ENCODE assay signal across 22 cellular contexts in genomic region chr6:87586371-87587077, GRCh38.
"Had no signal": no experiment of that assay in that cellular context is flagged by ENCODE, and none has a peak within 500 bp of the region (broad histone marks: within the 10 kb centered on the region; RNA-seq: fewer than 3 reads in every experiment).

No MANE protein-coding gene starts in this region.

- H3K9ac ChIP-seq: parathyroid adenoma had no signal

- ATAC-seq: left colon; left ventricle myocardium superior; psoas muscle; sciatic nerve; stimulated activated memory B cell treated with anti-CD40 and anti-IgM and Interleukin-4, amounts not matched to agents 10 μg/mL and 1 μg/mL and 100 μg/mL, for 72 hours had no signal

- DNase-seq: colonic mucosa; dermis blood vessel endothelial cell; esophagus squamous epithelium; foreskin melanocyte; head of caudate nucleus; hippocampal formation; left colon; left ventricle myocardium superior; mesendoderm; naive B cell; psoas muscle; retina; spleen; stimulated activated CD4-positive, alpha-beta T cell treated with anti-CD3 and anti-CD28 coated beads, Interleukin-15, amount 100 ng/mL, for 24 hours; stimulated activated CD4-positive, alpha-beta T cell treated with anti-CD3 and anti-CD28 coated beads, Interleukin-1b, Interleukin-23, amount 100 ng/mL, for 48 hours; stimulated activated CD4-positive, alpha-beta T cell treated with anti-CD3 and anti-CD28 coated beads, Interleukin-4, amount 100 ng/mL, for 24 hours; tibial artery had no signal

- H3K36me3 ChIP-seq: colonic mucosa had no signal

- H3K4me3 ChIP-seq: colonic mucosa, esophagus squamous epithelium, psoas muscle, spleen, tibial artery had no signal

- H3K9me3 ChIP-seq: colonic mucosa, esophagus squamous epithelium, psoas muscle, spleen, tibial artery had no signal

- H3K27me3 Mint-ChIP-seq: naive B cell; stimulated activated memory B cell treated with anti-CD40 and anti-IgM and Interleukin-4, amounts not matched to agents 10 μg/mL and 1 μg/mL and 100 μg/mL, for 72 hours; stimulated activated naive CD8-positive, alpha-beta T cell treated with anti-CD3 and anti-CD28 coated beads, Interleukin-15, Interleukin-2, amounts not matched to agents 100 ng/mL and 50 ng/mL, for 24 hours had no signal

- H3K27ac Mint-ChIP-seq: nephron; stimulated activated memory B cell treated with anti-CD40 and anti-IgM and Interleukin-4, amounts not matched to agents 10 μg/mL and 1 μg/mL and 100 μg/mL, for 72 hours; stimulated activated naive CD8-positive, alpha-beta T cell treated with anti-CD3 and anti-CD28 coated beads, Interleukin-15, Interleukin-2, amounts not matched to agents 100 ng/mL and 50 ng/mL, for 24 hours had no signal

- H3K4me3 Mint-ChIP-seq: stimulated activated memory B cell treated with anti-CD40 and anti-IgM and Interleukin-4, amounts not matched to agents 10 μg/mL and 1 μg/mL and 100 μg/mL, for 72 hours; stimulated activated naive CD8-positive, alpha-beta T cell treated with anti-CD3 and anti-CD28 coated beads, Interleukin-15, Interleukin-2, amounts not matched to agents 100 ng/mL and 50 ng/mL, for 24 hours had no signal

- H2AFZ ChIP-seq: parathyroid adenoma had no signal

- H3K27ac ChIP-seq: colonic mucosa, esophagus squamous epithelium, parathyroid adenoma, psoas muscle, spleen, tibial artery had no signal

- H3K27me3 ChIP-seq: colonic mucosa, esophagus squamous epithelium, spleen, tibial artery had no signal

- H3K9me3 Mint-ChIP-seq: naive B cell; nephron; stimulated activated memory B cell treated with anti-CD40 and anti-IgM and Interleukin-4, amounts not matched to agents 10 μg/mL and 1 μg/mL and 100 μg/mL, for 72 hours; stimulated activated naive CD8-positive, alpha-beta T cell treated with anti-CD3 and anti-CD28 coated beads, Interleukin-15, Interleukin-2, amounts not matched to agents 100 ng/mL and 50 ng/mL, for 24 hours had no signal
